9 cellular contexts compared by ENCODE assay signal in the genomic region with DNA sequence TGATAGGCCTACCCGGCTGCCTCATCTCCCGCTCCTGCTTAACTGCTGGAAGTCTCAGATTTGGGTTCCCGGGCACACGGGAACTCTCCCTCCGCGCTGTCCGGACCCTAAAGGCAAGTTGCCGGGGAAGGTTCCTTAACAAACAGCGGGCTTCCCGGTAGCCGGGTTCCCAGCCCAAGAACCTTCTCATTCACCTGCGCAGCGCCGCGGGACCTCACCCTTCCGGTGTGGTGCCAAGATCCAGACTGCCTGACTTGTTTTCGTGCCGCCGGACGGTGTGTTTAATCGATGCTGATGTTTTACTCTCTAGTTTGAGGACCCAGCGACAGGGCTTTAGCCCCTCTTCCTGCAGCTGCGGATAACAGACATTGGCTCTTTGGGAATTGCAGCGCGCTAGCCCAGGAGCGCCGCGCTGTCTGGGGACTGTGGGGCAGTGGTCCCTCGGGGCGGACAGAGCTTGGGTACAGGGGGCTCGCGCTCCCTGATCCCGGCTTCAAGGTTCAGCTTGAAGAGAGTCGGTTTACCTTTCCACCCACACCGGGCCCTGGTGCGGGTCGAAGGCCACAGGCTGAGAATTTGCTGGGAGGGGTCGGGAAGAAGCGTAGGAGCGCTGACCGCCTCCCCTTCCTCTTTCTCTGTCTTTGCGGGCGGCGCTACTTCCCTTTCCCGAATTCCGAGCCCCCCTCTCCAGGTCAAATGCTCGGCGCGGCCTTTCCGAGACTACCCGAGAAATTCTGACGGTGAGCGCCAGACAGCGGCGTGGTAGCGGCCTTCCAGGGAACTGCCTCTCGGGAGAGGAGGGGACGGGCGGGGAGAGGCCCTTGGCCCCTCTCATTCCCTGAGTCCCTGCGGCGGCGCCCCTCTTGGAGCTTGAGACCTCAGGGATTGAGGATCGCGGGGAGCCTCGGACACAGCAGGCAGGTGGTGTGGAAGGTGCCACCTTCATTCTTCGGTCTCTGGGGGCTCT. TPM values are rescaled to one million over a fixed set of nuclear protein-coding genes. Genes with fewer than 3 reads are reported as not detected.
DNase-seq lines count a peak whose midpoint lies in the region; ATAC-seq and TF ChIP-seq lines count a peak whose summit lies in the region.
"Had no signal": no experiment of that assay in that cellular context is flagged by ENCODE, and none has a peak within 500 bp of the region (broad histone marks: within the 10 kb centered on the region; RNA-seq: fewer than 3 reads in every experiment).

No MANE protein-coding gene starts in this region.

- H3K9ac ChIP-seq in iPS-15b (ENCODE audit: low read depth, low read length) = no peak overlapping the region

- no peak for DNase-seq in HFF-Myc (ENCODE audit: extremely low read depth, low read depth)
- no peak for DNase-seq in activated naive CD8-positive, alpha-beta T cell treated with anti-CD3 and anti-CD28 coated beads, Interleukin-2, amount 50 U/mL, for 24 hours
- no peak for DNase-seq in skeletal muscle cell (ENCODE audit: low read depth)
- no peak for DNase-seq in HT-29 (ENCODE audit: low spot score)
- DNase-seq in stimulated activated CD8-positive, alpha-beta memory T cell treated with anti-CD3 and anti-CD28 coated beads, Interleukin-4, amount 100 ng/mL, for 48 hours = no peak
- no peak for DNase-seq in UCSD-AML1 (lab: John Stamatoyannopoulos, UW; ENCODE audit: unreplicated experiment)
- DNase-seq: cortex of kidney had no signal

- H3K27me3 ChIP-seq in iPS-15b (ENCODE audit: control insufficient read depth, insufficient read depth, low read length) = peaks cover 61% of the 10 kb centered on the region

- ATAC-seq in activated naive CD8-positive, alpha-beta T cell treated with anti-CD3 and anti-CD28 coated beads, Interleukin-2, amount 50 U/mL, for 24 hours = no peak
- ATAC-seq in HG03108 (IDR thresholded peaks at IDR 0.05; ENCODE audit: unreplicated experiment) = no peak

- no peaks in the 10 kb centered on the region for H3K9me3 Mint-ChIP-seq in activated naive CD8-positive, alpha-beta T cell treated with anti-CD3 and anti-CD28 coated beads, Interleukin-2, amount 50 U/mL, for 24 hours

- H3K27me3 Mint-ChIP-seq in activated naive CD8-positive, alpha-beta T cell treated with anti-CD3 and anti-CD28 coated beads, Interleukin-2, amount 50 U/mL, for 24 hours = peaks cover 19% of the 10 kb centered on the region

- H3K36me3 ChIP-seq in iPS-15b (ENCODE audit: control insufficient read depth, insufficient read depth, low read length) = no peaks in the 10 kb centered on the region

- H3K36me3 Mint-ChIP-seq in activated naive CD8-positive, alpha-beta T cell treated with anti-CD3 and anti-CD28 coated beads, Interleukin-2, amount 50 U/mL, for 24 hours (ENCODE audit: low read depth) = peaks cover 2% of the 10 kb centered on the region

- H3K4me1 Mint-ChIP-seq in activated naive CD8-positive, alpha-beta T cell treated with anti-CD3 and anti-CD28 coated beads, Interleukin-2, amount 50 U/mL, for 24 hours = peaks cover 5% of the 10 kb centered on the region

- no peaks in the 10 kb centered on the region for H3K9me3 ChIP-seq in iPS-15b (ENCODE audit: control insufficient read depth, insufficient read depth, low read length)

- peak overlapping the region; percentile 63 for H3K4me3 Mint-ChIP-seq in activated naive CD8-positive, alpha-beta T cell treated with anti-CD3 and anti-CD28 coated beads, Interleukin-2, amount 50 U/mL, for 24 hours

- no peak overlapping the region for H3K27ac Mint-ChIP-seq in activated naive CD8-positive, alpha-beta T cell treated with anti-CD3 and anti-CD28 coated beads, Interleukin-2, amount 50 U/mL, for 24 hours

- no peaks in the 10 kb centered on the region for H3K4me1 ChIP-seq in iPS-15b (ENCODE audit: control insufficient read depth, insufficient read depth, low read length)

- TF ChIP-seq CTCF in HFF-Myc (IDR thresholded peaks at IDR 0.05; ENCODE audit: low read depth, low read length, missing control alignments) = no peak

- H3K4me3 ChIP-seq in HFF-Myc (replicated peaks; ENCODE audit: low read depth, low read length) (peak overlapping the region; percentile 26), iPS-15b (ENCODE audit: low read depth, low read length) (peak overlapping the region; percentile 79), skeletal muscle cell (ENCODE audit: low read depth, low read length) (peak overlapping the region; percentile 13)

RNA-seq across cellular contexts. Expression of gene ABT1, which starts 17.2 kb away (rescaled TPM):
- 27.0 and 32.2 TPM in 2 replicates for total RNA-seq in HT-29 (2014; rRNA removed; shearing (Covaris generic))

RNA-seq across cellular contexts. Expression of gene ZNF322, which starts 45.5 kb away (rescaled TPM):
- total RNA-seq in HT-29 (2014; rRNA removed; shearing (Covaris generic)) = 7.0 and 21.5 TPM in 2 replicates

Comparison
In these comparisons a context has a peak if more than half of its experiments do, and no peak if none do; other contexts are left out.
1. H3K4me3 ChIP-seq: peak in every context shown above with its lines; median percentile 79 in iPS-15b; 26 in HFF-Myc; 13 in skeletal muscle cell.